Comparison of ENCODE assay signal across 8 cellular contexts in the genomic region with DNA sequence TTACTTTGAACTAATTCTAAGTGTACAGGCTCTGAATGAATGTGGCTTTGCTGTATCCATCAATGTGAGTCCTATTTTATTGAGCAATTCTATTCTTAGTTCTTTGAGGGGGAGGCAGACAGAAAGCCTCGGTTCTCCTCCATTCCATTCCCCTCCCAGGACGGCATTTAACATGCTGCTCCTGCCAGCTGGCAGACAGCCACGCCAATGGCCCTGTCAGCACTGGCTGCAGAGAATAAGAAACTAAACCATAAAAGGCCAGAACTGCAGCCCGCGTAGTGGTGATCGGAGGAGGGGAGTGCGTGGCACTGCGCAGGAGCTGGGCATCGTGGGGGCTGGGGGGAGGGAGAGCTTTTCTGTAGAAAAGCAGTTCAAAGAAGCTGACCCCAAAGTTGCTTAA.
DNase-seq lines count a peak whose midpoint lies in the region; ATAC-seq and TF ChIP-seq lines count a peak whose summit lies in the region.

No MANE protein-coding gene starts in this region.

- peak; percentile 90 to 91 for TF ChIP-seq EP300 in tibial nerve (IDR thresholded peaks at IDR 0.05)

- H3K9me3 ChIP-seq in tibial nerve: no peaks in the 10 kb centered on the region

- H3K4me3 ChIP-seq in tibial nerve: peak overlapping the region in 1 of 4 donors; percentile 5

- TF ChIP-seq CTCF in tibial nerve (IDR thresholded peaks at IDR 0.05): peak in 1 of 5 experiments; percentile 18

- 6 to 8% methylated on average over 9 of the region's 9 CpGs for WGBS in tibial nerve, 2 donors

- peaks cover 4 to 59% (median 33%) of the 10 kb centered on the region in 4 donors for H3K4me1 ChIP-seq in tibial nerve

- peak in 1 of 2 donors; percentile 50 for TF ChIP-seq POLR2A in tibial nerve (IDR thresholded peaks at IDR 0.05)

- H3K27ac ChIP-seq in tibial nerve: peak overlapping the region; percentile 57 to 87 (median 82)

- H3K27me3 ChIP-seq in tibial nerve: no peaks in the 10 kb centered on the region

- no peak for ATAC-seq in GM18867 (IDR thresholded peaks at IDR 0.05; ENCODE audit: unreplicated experiment)
- no peak for ATAC-seq in HG02798 (IDR thresholded peaks at IDR 0.05; ENCODE audit: poor library complexity, unreplicated experiment)

- DNase-seq in NCI-H2029 treated with DMSO at 0.1 percent for 48 hours (lab: John Stamatoyannopoulos, UW) (peak; percentile 58), dermis blood vessel endothelial cell (peak; percentile 92), lung microvascular endothelial cell (ENCODE audit: low read depth in 2 of 2) (peak; percentile 87 to 94), tibial nerve (ENCODE audit: low spot score in 2 of 2) (peak; percentile 87 to 89), activated T-cell treated with anti-CD3 and anti-CD28 coated beads for 4 hours (no peak)
- DNase-seq in stimulated activated CD4-positive, alpha-beta T cell treated with anti-CD3 and anti-CD28 coated beads, Interleukin-15, amount 100 ng/mL, for 24 hours: no peak

- no peaks in the 10 kb centered on the region for H3K36me3 ChIP-seq in tibial nerve

Comparison
In these comparisons a context has a peak if more than half of its experiments do, and no peak if none do; other contexts are left out.
1. DNase-seq: peak in NCI-H2029 treated with DMSO at 0.1 percent for 48 hours (single experiment), dermis blood vessel endothelial cell (single experiment), lung microvascular endothelial cell (2 of 2) and tibial nerve (2 of 2); none in stimulated activated CD4-positive, alpha-beta T cell treated with anti-CD3 and anti-CD28 coated beads, Interleukin-15, amount 100 ng/mL, for 24 hours (single experiment) and activated T-cell treated with anti-CD3 and anti-CD28 coated beads for 4 hours (single experiment).